ENCODE assay signal across 23 cellular contexts in the genomic region with DNA sequence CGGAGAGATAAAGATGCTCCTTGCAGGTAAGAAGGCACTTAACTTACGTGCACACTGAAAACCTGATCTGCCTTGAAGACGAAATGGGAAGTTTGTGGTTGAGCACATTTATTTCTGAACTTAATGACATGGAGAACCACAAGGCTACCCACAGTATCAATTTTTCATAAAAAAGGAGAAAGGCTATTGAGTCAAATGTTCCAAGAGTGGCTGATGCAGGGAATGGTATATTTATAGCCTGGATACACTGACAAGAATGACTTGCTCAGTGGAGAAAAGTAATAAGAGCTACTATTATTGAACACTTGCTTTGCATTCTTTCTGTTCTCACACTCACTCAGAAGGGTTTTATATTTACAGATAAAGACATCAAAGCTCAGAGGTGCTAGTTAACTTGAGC.
"Had no signal": no experiment of that assay in that cellular context is flagged by ENCODE, and none has a peak within 500 bp of the region (broad histone marks: within the 10 kb centered on the region; RNA-seq: fewer than 3 reads in every experiment).

No MANE protein-coding gene starts in this region.

- H3K36me3 ChIP-seq: adrenal gland, WERI-Rb-1 had no signal

- H3K9me3 ChIP-seq: body of pancreas had no signal

- H3K27me3 ChIP-seq: body of pancreas had no signal

- ATAC-seq: activated CD4-positive, alpha-beta T cell treated with anti-CD3 and anti-CD28 coated beads for 36 hours; body of pancreas; PC-3 had no signal

- H3K4me1 ChIP-seq: adrenal gland, body of pancreas had no signal

- DNase-seq: activated CD4-positive, alpha-beta memory T cell treated with anti-CD3 and anti-CD28 coated beads, Interleukin-2, amount 10 ng/mL, durations not matched to agents 7 days and 5 days; activated CD4-positive, alpha-beta T cell treated with anti-CD3 and anti-CD28 coated beads for 36 hours; activated CD4-positive, alpha-beta T cell treated with anti-CD3 and anti-CD28 coated beads, Interleukin-2, amount 50 U/mL, for 1 hour; activated naive CD4-positive, alpha-beta T cell treated with anti-CD3 and anti-CD28 coated beads, Interleukin-2, amount 50 U/mL, for 16 hours; activated naive CD8-positive, alpha-beta T cell treated with anti-CD3 and anti-CD28 coated beads, Interleukin-2, amount 10 ng/mL, durations not matched to agents 7 days and 5 days; activated T-cell treated with anti-CD3 and anti-CD28 coated beads, Interleukin-2, amount 50 U/mL, for 1 hour; adrenal gland; anterior cingulate cortex; body of pancreas; central memory CD4-positive, alpha-beta T cell; KBM-7; NCI-H1105 treated with DMSO at 0.1 percent for 48 hours; NCI-H1436 treated with DMSO at 0.1 percent for 48 hours; NCI-H187 treated with DMSO at 0.1 percent for 48 hours; NCI-H2081 treated with DMSO at 0.1 percent for 48 hours; NCI-H446; NCI-H524; PC-3; SHP77; T-helper 1 cell; WERI-Rb-1 had no signal

- H3K4me3 ChIP-seq: adrenal gland, body of pancreas had no signal

- H3K27ac ChIP-seq: adrenal gland, body of pancreas, WERI-Rb-1 had no signal

- FAIRE-seq: bronchial epithelial cell, RCC 7860 had no signal
